Comparison of ENCODE assay signal across 22 cellular contexts in genomic region chr4:142572076-142572475, GRCh38.
DNase-seq lines count a peak whose midpoint lies in the region; ATAC-seq and TF ChIP-seq lines count a peak whose summit lies in the region.
"Had no signal": no experiment of that assay in that cellular context is flagged by ENCODE, and none has a peak within 500 bp of the region (broad histone marks: within the 10 kb centered on the region; RNA-seq: fewer than 3 reads in every experiment).

No MANE protein-coding gene starts in this region.

- intact Hi-C loops in activated CD4-positive, alpha-beta T cell treated with anti-CD3 and anti-CD28 coated beads for 36 hours (cut with DNase I, micrococcal nuclease), result no loop called here

- POLR2A ChIA-PET in activated CD4-positive, alpha-beta T cell treated with anti-CD3 and anti-CD28 coated beads for 36 hours (lab: Charles Lee), result interaction anchor here (0.6 kb wide), 2 partner anchors 28 to 238 kb away, joined by 3 to 5 read pairs; no protein-coding TSS in a partner anchor
- POLR2A ChIA-PET in WTC11 (lab: Charles Lee), result interaction anchor here (0.7 kb wide), 1 partner anchor 48 kb away, joined by 3 read pairs; no protein-coding TSS in a partner anchor

- TF ChIP-seq CTCF in WTC11 (IDR thresholded peaks at IDR 0.05) (no peak), GM20000 (IDR thresholded peaks at IDR 0.05; ENCODE audit: extremely low read depth, missing control alignments) (no peak)

- CTCF ChIA-PET in activated CD4-positive, alpha-beta T cell treated with anti-CD3 and anti-CD28 coated beads for 36 hours (lab: Charles Lee), result interaction anchor here (1.1 kb wide), 1 partner anchor 13 kb away, joined by 3 read pairs; no protein-coding TSS in a partner anchor
- CTCF ChIA-PET in WTC11 (lab: Charles Lee), result no interaction called here

- peak overlapping the region; percentile 15 for H3K4me3 Mint-ChIP-seq in activated CD4-positive, alpha-beta T cell treated with anti-CD3 and anti-CD28 coated beads for 36 hours
- peak overlapping the region; percentile 58 for H3K4me3 Mint-ChIP-seq in activated naive CD4-positive, alpha-beta T cell treated with anti-CD3 and anti-CD28 coated beads, Interleukin-2, amount 50 U/mL, for 24 hours
- no peak overlapping the region for H3K4me3 Mint-ChIP-seq in WTC11
- no peak overlapping the region for H3K4me3 Mint-ChIP-seq in stimulated activated effector memory CD8-positive, alpha-beta T cell treated with anti-CD3 and anti-CD28 coated beads, Interleukin-12 subunit alpha, Interleukin-12 subunit beta, amount 100 ng/mL, for 72 hours
- H3K4me3 Mint-ChIP-seq: H9, HFFc6, IgD-negative memory B cell had no signal

- peaks cover 62% of the 10 kb centered on the region for H3K4me1 Mint-ChIP-seq in activated CD4-positive, alpha-beta T cell treated with anti-CD3 and anti-CD28 coated beads for 36 hours
- H3K4me1 Mint-ChIP-seq in activated naive CD4-positive, alpha-beta T cell treated with anti-CD3 and anti-CD28 coated beads, Interleukin-2, amount 50 U/mL, for 24 hours, result peaks cover 80% of the 10 kb centered on the region
- H3K4me1 Mint-ChIP-seq in WTC11, result peaks cover 15% of the 10 kb centered on the region
- peaks cover 6% of the 10 kb centered on the region for H3K4me1 Mint-ChIP-seq in stimulated activated effector memory CD8-positive, alpha-beta T cell treated with anti-CD3 and anti-CD28 coated beads, Interleukin-12 subunit alpha, Interleukin-12 subunit beta, amount 100 ng/mL, for 72 hours
- H3K4me1 Mint-ChIP-seq: IgD-negative memory B cell had no signal

- peaks cover 63% of the 10 kb centered on the region for H3K36me3 Mint-ChIP-seq in activated CD4-positive, alpha-beta T cell treated with anti-CD3 and anti-CD28 coated beads for 36 hours (ENCODE audit: low read depth)
- H3K36me3 Mint-ChIP-seq in activated naive CD4-positive, alpha-beta T cell treated with anti-CD3 and anti-CD28 coated beads, Interleukin-2, amount 50 U/mL, for 24 hours, result peaks cover 41% of the 10 kb centered on the region
- H3K36me3 Mint-ChIP-seq in WTC11, result no peaks in the 10 kb centered on the region
- no peaks in the 10 kb centered on the region for H3K36me3 Mint-ChIP-seq in stimulated activated effector memory CD8-positive, alpha-beta T cell treated with anti-CD3 and anti-CD28 coated beads, Interleukin-12 subunit alpha, Interleukin-12 subunit beta, amount 100 ng/mL, for 72 hours
- H3K36me3 Mint-ChIP-seq: IgD-negative memory B cell had no signal

- ATAC-seq in activated CD4-positive, alpha-beta T cell treated with anti-CD3 and anti-CD28 coated beads for 36 hours, result peak; percentile 14
- ATAC-seq in WTC11, result no peak
- no peak for ATAC-seq in stimulated activated effector memory CD8-positive, alpha-beta T cell treated with anti-CD3 and anti-CD28 coated beads, Interleukin-12 subunit alpha, Interleukin-12 subunit beta, amount 100 ng/mL, for 72 hours
- ATAC-seq: GM12878, Right ventricle myocardium inferior had no signal

- peak overlapping the region; percentile 71 for H3K27ac Mint-ChIP-seq in activated CD4-positive, alpha-beta T cell treated with anti-CD3 and anti-CD28 coated beads for 36 hours
- peak overlapping the region; percentile 65 for H3K27ac Mint-ChIP-seq in activated naive CD4-positive, alpha-beta T cell treated with anti-CD3 and anti-CD28 coated beads, Interleukin-2, amount 50 U/mL, for 24 hours
- H3K27ac Mint-ChIP-seq in WTC11, result no peak overlapping the region
- H3K27ac Mint-ChIP-seq in stimulated activated effector memory CD8-positive, alpha-beta T cell treated with anti-CD3 and anti-CD28 coated beads, Interleukin-12 subunit alpha, Interleukin-12 subunit beta, amount 100 ng/mL, for 72 hours, result no peak overlapping the region
- H3K27ac Mint-ChIP-seq: H9, HFFc6, IgD-negative memory B cell had no signal

- DNase-seq in activated CD4-positive, alpha-beta T cell treated with anti-CD3 and anti-CD28 coated beads for 36 hours, result no peak
- DNase-seq in activated CD4-positive, alpha-beta T cell treated with anti-CD3 and anti-CD28 coated beads, Interleukin-2, amount 50 U/mL, for 4 hours, result no peak
- DNase-seq in activated naive CD4-positive, alpha-beta T cell treated with Interleukin-2 at 50 U/mL for 16 hours, result no peak
- DNase-seq in WTC11 (ENCODE audit: low spot score) (no peak), GM20000 (ENCODE audit: low spot score) (no peak)
- no peak for DNase-seq in stimulated activated CD4-positive, alpha-beta T cell treated with anti-CD3 and anti-CD28 coated beads, Interleukin-4, amount 100 ng/mL, for 1 hour
- DNase-seq in stimulated activated effector memory CD8-positive, alpha-beta T cell treated with anti-CD3 and anti-CD28 coated beads, Interleukin-12 subunit alpha, Interleukin-12 subunit beta, amount 100 ng/mL, for 72 hours (ENCODE audit: low spot score in 2 of 2), result no peak
- DNase-seq: C1 segment of cervical spinal cord, DND-41, H9, HFFc6, Karpas-422, NCI-H1417 treated with DMSO at 0.1 percent for 48 hours, NCI-H187, NCI-H2107, NCI-H446 treated with DMSO at 0.1 percent for 48 hours, NCI-H526 treated with DMSO at 0.1 percent for 48 hours, OCI-M1 had no signal

- peaks cover 2% of the 10 kb centered on the region for H3K9me3 Mint-ChIP-seq in activated CD4-positive, alpha-beta T cell treated with anti-CD3 and anti-CD28 coated beads for 36 hours (ENCODE audit: low read depth)
- H3K9me3 Mint-ChIP-seq in activated naive CD4-positive, alpha-beta T cell treated with anti-CD3 and anti-CD28 coated beads, Interleukin-2, amount 50 U/mL, for 24 hours, result peaks cover 27% of the 10 kb centered on the region
- H3K9me3 Mint-ChIP-seq in WTC11, result no peaks in the 10 kb centered on the region
- no peaks in the 10 kb centered on the region for H3K9me3 Mint-ChIP-seq in stimulated activated effector memory CD8-positive, alpha-beta T cell treated with anti-CD3 and anti-CD28 coated beads, Interleukin-12 subunit alpha, Interleukin-12 subunit beta, amount 100 ng/mL, for 72 hours
- H3K9me3 Mint-ChIP-seq: H9, HFFc6 had no signal

- no peaks in the 10 kb centered on the region for H3K27me3 Mint-ChIP-seq in activated CD4-positive, alpha-beta T cell treated with anti-CD3 and anti-CD28 coated beads for 36 hours
- H3K27me3 Mint-ChIP-seq in activated naive CD4-positive, alpha-beta T cell treated with anti-CD3 and anti-CD28 coated beads, Interleukin-2, amount 50 U/mL, for 24 hours, result no peaks in the 10 kb centered on the region
- H3K27me3 Mint-ChIP-seq in WTC11 (ENCODE audit: low read depth), result no peaks in the 10 kb centered on the region
- H3K27me3 Mint-ChIP-seq: IgD-negative memory B cell had no signal

TF ChIP-seq in WTC11, 78 proteins besides CTCF, POLR2A, EP300 and RAD21:
- TF ChIP-seq TP53 (CRISPR knock-in tag; IDR thresholded peaks at IDR 0.05) (no peak), MAX (CRISPR knock-in tag; IDR thresholded peaks at IDR 0.05) (no peak), FOXP1 (CRISPR knock-in tag; IDR thresholded peaks at IDR 0.05; ENCODE audit: borderline replicate concordance) (no peak), IRF1 (CRISPR knock-in tag; IDR thresholded peaks at IDR 0.05) (no peak), ZNF423 (CRISPR knock-in tag; IDR thresholded peaks at IDR 0.05) (peak; percentile 44; the same call in 1 of the 2 replicates)

Comparison
In these comparisons a context has a peak if more than half of its experiments do, and no peak if none do; other contexts are left out.
1. H3K27ac Mint-ChIP-seq: peak in activated CD4-positive, alpha-beta T cell treated with anti-CD3 and anti-CD28 coated beads for 36 hours (single experiment) and activated naive CD4-positive, alpha-beta T cell treated with anti-CD3 and anti-CD28 coated beads, Interleukin-2, amount 50 U/mL, for 24 hours (single experiment); none in WTC11 (single experiment) and stimulated activated effector memory CD8-positive, alpha-beta T cell treated with anti-CD3 and anti-CD28 coated beads, Interleukin-12 subunit alpha, Interleukin-12 subunit beta, amount 100 ng/mL, for 72 hours (single experiment).
2. H3K4me3 Mint-ChIP-seq: peak in activated CD4-positive, alpha-beta T cell treated with anti-CD3 and anti-CD28 coated beads for 36 hours (single experiment) and activated naive CD4-positive, alpha-beta T cell treated with anti-CD3 and anti-CD28 coated beads, Interleukin-2, amount 50 U/mL, for 24 hours (single experiment); none in WTC11 (single experiment) and stimulated activated effector memory CD8-positive, alpha-beta T cell treated with anti-CD3 and anti-CD28 coated beads, Interleukin-12 subunit alpha, Interleukin-12 subunit beta, amount 100 ng/mL, for 72 hours (single experiment).